1 cellular context compared by ENCODE assay signal in the genomic region with DNA sequence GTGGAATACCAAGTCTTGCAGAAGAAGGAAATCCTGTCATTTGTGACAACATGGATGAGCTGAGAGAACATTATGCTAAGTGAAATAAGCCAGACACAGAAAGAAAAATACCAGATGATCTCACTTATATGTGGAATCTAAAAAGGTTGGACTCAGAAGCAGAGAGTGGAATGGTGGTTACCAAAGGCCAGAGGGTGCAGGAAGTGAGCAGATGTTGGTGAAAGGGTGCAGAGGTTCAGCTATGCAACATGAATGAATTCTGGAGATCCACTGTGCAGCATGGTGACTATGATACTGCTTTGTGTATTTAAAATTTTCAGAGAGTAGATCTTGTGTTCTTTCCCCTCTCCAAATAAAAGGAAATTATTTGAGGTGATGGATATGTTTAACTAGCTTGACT.
TF ChIP-seq lines count a peak whose summit lies in the region.

No MANE protein-coding gene starts in this region.

TF ChIP-seq in neural cell, 6 proteins besides CTCF, POLR2A, EP300 and RAD21:
- TF ChIP-seq EZH2 (IDR thresholded peaks at IDR 0.05; ENCODE audit: borderline replicate concordance, insufficient read depth, low read length, poor library complexity, severe bottlenecking) (no peak), POLR2AphosphoS5 (IDR thresholded peaks at IDR 0.05) (peak; percentile 28)
